In genomic region chr3:55870576-55870975, GRCh38 we compare ENCODE assay signal across 23 cellular contexts.
"Had no signal": no experiment of that assay in that cellular context is flagged by ENCODE, and none has a peak within 500 bp of the region (broad histone marks: within the 10 kb centered on the region; RNA-seq: fewer than 3 reads in every experiment).

No MANE protein-coding gene starts in this region.

- H3K9me3 Mint-ChIP-seq: activated naive CD4-positive, alpha-beta T cell treated with anti-CD3 and anti-CD28 coated beads, Interleukin-2, amount 10 ng/mL, durations not matched to agents 7 days and 5 days; natural killer cell treated with Interleukin-12 subunit alpha and Interleukin-12 subunit beta and Interleukin-15 and Interleukin-18, amount 100 ng/mL, for 72 hours had no signal

- H3K36me3 ChIP-seq: lower lobe of right lung, spleen, upper lobe of right lung had no signal

- H3K4me1 ChIP-seq: foreskin keratinocyte, lower lobe of right lung, parathyroid adenoma, spleen, testis, upper lobe of right lung had no signal

- H3K27me3 ChIP-seq: dorsolateral prefrontal cortex, spleen, testis, upper lobe of right lung had no signal

- H3K9me3 ChIP-seq: lower lobe of right lung, spleen, testis, upper lobe of right lung had no signal

- H3K9ac ChIP-seq: parathyroid adenoma had no signal

- ATAC-seq: activated CD4-positive, CD25-positive, alpha-beta regulatory T cell treated with anti-CD3 and anti-CD28 coated beads, Interleukin-2, amount 50 U/mL, for 24 hours; activated naive CD8-positive, alpha-beta T cell treated with anti-CD3 and anti-CD28 coated beads, Interleukin-2, amount 50 U/mL, for 24 hours; foreskin keratinocyte; left colon; lower lobe of right lung; natural killer cell treated with Interleukin-12 subunit alpha and Interleukin-12 subunit beta and Interleukin-15 and Interleukin-18, amount 100 ng/mL, for 72 hours; stimulated activated memory B cell treated with anti-CD40 and anti-IgM and Interleukin-4, amounts not matched to agents 10 μg/mL and 1 μg/mL and 100 μg/mL, for 72 hours; upper lobe of right lung had no signal

- DNase-seq: activated CD4-positive, alpha-beta T cell treated with anti-CD3 and anti-CD28 coated beads, Interleukin-2, amount 50 U/mL, for 1 hour; activated CD8-positive, alpha-beta memory T cell treated with anti-CD3 and anti-CD28 coated beads, Interleukin-2, amount 50 U/mL, for 4 hours; activated effector memory CD4-positive, alpha-beta T cell treated with Interleukin-2 at 50 U/mL for 16 hours; activated naive CD4-positive, alpha-beta T cell treated with anti-CD3 and anti-CD28 coated beads, Interleukin-2, amount 10 ng/mL, durations not matched to agents 7 days and 5 days; activated naive CD8-positive, alpha-beta T cell treated with anti-CD3 and anti-CD28 coated beads, Interleukin-2, amount 50 U/mL, for 24 hours; activated T-cell treated with anti-CD3 and anti-CD28 coated beads, Interleukin-2, amount 50 U/mL, for 48 hours; anterior cingulate cortex; caudate nucleus; dorsolateral prefrontal cortex; foreskin keratinocyte; glutamatergic neuron; hippocampal formation; left colon; lower lobe of right lung; spleen; stimulated activated CD4-positive, alpha-beta T cell treated with anti-CD3 and anti-CD28 coated beads, Interleukin-4, amount 100 ng/mL, for 4 hours; testis; upper lobe of right lung had no signal

- H3K36me3 Mint-ChIP-seq: activated naive CD4-positive, alpha-beta T cell treated with anti-CD3 and anti-CD28 coated beads, Interleukin-2, amount 10 ng/mL, durations not matched to agents 7 days and 5 days; natural killer cell treated with Interleukin-12 subunit alpha and Interleukin-12 subunit beta and Interleukin-15 and Interleukin-18, amount 100 ng/mL, for 72 hours; stimulated activated memory B cell treated with anti-CD40 and anti-IgM and Interleukin-4, amounts not matched to agents 10 μg/mL and 1 μg/mL and 100 μg/mL, for 72 hours had no signal

- H3K27me3 Mint-ChIP-seq: activated naive CD4-positive, alpha-beta T cell treated with anti-CD3 and anti-CD28 coated beads, Interleukin-2, amount 10 ng/mL, durations not matched to agents 7 days and 5 days; natural killer cell treated with Interleukin-12 subunit alpha and Interleukin-12 subunit beta and Interleukin-15 and Interleukin-18, amount 100 ng/mL, for 72 hours; stimulated activated memory B cell treated with anti-CD40 and anti-IgM and Interleukin-4, amounts not matched to agents 10 μg/mL and 1 μg/mL and 100 μg/mL, for 72 hours had no signal

- H2AFZ ChIP-seq: parathyroid adenoma had no signal

- H3K27ac ChIP-seq: dorsolateral prefrontal cortex, foreskin keratinocyte, lower lobe of right lung, parathyroid adenoma, spleen, testis, upper lobe of right lung had no signal

- H3K4me3 ChIP-seq: dorsolateral prefrontal cortex, lower lobe of right lung, spleen, testis, upper lobe of right lung had no signal

- H3K4me1 Mint-ChIP-seq: activated naive CD4-positive, alpha-beta T cell treated with anti-CD3 and anti-CD28 coated beads, Interleukin-2, amount 10 ng/mL, durations not matched to agents 7 days and 5 days; activated naive CD8-positive, alpha-beta T cell treated with anti-CD3 and anti-CD28 coated beads, Interleukin-2, amount 50 U/mL, for 24 hours; stimulated activated memory B cell treated with anti-CD40 and anti-IgM and Interleukin-4, amounts not matched to agents 10 μg/mL and 1 μg/mL and 100 μg/mL, for 72 hours had no signal

- H3K27ac Mint-ChIP-seq: activated naive CD4-positive, alpha-beta T cell treated with anti-CD3 and anti-CD28 coated beads, Interleukin-2, amount 10 ng/mL, durations not matched to agents 7 days and 5 days; activated naive CD8-positive, alpha-beta T cell treated with anti-CD3 and anti-CD28 coated beads, Interleukin-2, amount 50 U/mL, for 24 hours; brain; natural killer cell treated with Interleukin-12 subunit alpha and Interleukin-12 subunit beta and Interleukin-15 and Interleukin-18, amount 100 ng/mL, for 72 hours; stimulated activated memory B cell treated with anti-CD40 and anti-IgM and Interleukin-4, amounts not matched to agents 10 μg/mL and 1 μg/mL and 100 μg/mL, for 72 hours had no signal

- H3K4me3 Mint-ChIP-seq: activated naive CD4-positive, alpha-beta T cell treated with anti-CD3 and anti-CD28 coated beads, Interleukin-2, amount 10 ng/mL, durations not matched to agents 7 days and 5 days; activated naive CD8-positive, alpha-beta T cell treated with anti-CD3 and anti-CD28 coated beads, Interleukin-2, amount 50 U/mL, for 24 hours; brain; natural killer cell treated with Interleukin-12 subunit alpha and Interleukin-12 subunit beta and Interleukin-15 and Interleukin-18, amount 100 ng/mL, for 72 hours; stimulated activated memory B cell treated with anti-CD40 and anti-IgM and Interleukin-4, amounts not matched to agents 10 μg/mL and 1 μg/mL and 100 μg/mL, for 72 hours had no signal
